ENCODE assay signal across 1 cellular context in the genomic region with DNA sequence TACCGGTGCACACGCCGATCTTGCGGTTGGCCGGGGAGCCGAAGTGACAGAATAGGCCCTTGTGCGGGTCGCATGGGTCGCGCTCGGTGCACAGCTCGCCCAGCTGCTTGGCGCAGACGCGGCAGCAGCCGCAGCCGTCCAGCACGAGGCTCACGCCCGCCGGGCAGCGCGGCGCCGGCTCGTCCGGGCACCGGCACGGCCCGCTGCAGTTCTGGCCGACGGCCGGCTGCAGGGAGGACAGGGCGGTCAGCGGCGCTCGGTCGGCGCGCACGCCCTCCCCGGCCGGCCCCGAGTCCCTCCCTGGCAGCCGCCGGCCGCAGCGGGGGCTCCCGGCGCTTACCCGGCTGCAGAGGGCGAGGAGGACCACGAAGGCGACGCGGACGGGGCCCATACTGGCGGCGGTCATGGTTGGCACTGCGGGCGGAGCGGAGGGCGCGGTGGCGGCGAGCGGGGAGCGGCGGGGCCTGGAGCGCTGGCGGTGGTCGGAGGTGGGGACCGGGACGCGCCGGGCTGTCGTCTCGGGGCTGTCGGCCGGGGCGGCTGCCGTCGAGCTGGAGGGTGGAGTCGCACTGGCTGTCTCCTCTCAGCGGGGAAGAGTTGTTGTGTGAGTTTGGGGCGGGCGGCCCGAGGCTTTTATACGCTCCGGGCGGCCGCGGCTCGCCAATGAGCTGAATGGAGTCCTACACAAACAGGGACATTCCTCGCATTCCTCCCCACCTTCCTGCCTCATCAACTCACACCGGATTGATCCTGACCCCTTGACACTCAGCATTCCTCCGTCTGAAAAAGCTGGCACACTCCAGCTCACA.
TF ChIP-seq lines count a peak whose summit lies in the region.

A gene with protein sequence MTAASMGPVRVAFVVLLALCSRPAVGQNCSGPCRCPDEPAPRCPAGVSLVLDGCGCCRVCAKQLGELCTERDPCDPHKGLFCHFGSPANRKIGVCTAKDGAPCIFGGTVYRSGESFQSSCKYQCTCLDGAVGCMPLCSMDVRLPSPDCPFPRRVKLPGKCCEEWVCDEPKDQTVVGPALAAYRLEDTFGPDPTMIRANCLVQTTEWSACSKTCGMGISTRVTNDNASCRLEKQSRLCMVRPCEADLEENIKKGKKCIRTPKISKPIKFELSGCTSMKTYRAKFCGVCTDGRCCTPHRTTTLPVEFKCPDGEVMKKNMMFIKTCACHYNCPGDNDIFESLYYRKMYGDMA (minus strand): TSS at position 606 of the 809 bp plus-strand sequence. CDS start 200 bp downstream, at position 406.

TF ChIP-seq in HepG2, 621 proteins besides CTCF, POLR2A, EP300 and RAD21 (continued from another document):
- TF ChIP-seq ETV5 (CRISPR knock-in tag; IDR thresholded peaks at IDR 0.05; ENCODE audit: borderline replicate concordance) (peak; percentile 96), ZNF83 (CRISPR knock-in tag; IDR thresholded peaks at IDR 0.05; ENCODE audit: borderline replicate concordance) (0 out of 2 replicates have a peak, but pooled peaks have one; percentile 84), ZNF660 (CRISPR knock-in tag; IDR thresholded peaks at IDR 0.05; ENCODE audit: borderline replicate concordance, low read depth) (no peak), ZFP36 (IDR thresholded peaks at IDR 0.05; ENCODE audit: borderline replicate concordance, low read depth, low read length, partially characterized antibody) (no peak), FOXM1 (CRISPR knock-in tag; IDR thresholded peaks at IDR 0.05) (0 out of 2 replicates have a peak, but pooled peaks have one; percentile 77), HNF4A (CRISPR knock-in tag; IDR thresholded peaks at IDR 0.05) (peak; percentile 82)
- TF ChIP-seq, protein P1, sequence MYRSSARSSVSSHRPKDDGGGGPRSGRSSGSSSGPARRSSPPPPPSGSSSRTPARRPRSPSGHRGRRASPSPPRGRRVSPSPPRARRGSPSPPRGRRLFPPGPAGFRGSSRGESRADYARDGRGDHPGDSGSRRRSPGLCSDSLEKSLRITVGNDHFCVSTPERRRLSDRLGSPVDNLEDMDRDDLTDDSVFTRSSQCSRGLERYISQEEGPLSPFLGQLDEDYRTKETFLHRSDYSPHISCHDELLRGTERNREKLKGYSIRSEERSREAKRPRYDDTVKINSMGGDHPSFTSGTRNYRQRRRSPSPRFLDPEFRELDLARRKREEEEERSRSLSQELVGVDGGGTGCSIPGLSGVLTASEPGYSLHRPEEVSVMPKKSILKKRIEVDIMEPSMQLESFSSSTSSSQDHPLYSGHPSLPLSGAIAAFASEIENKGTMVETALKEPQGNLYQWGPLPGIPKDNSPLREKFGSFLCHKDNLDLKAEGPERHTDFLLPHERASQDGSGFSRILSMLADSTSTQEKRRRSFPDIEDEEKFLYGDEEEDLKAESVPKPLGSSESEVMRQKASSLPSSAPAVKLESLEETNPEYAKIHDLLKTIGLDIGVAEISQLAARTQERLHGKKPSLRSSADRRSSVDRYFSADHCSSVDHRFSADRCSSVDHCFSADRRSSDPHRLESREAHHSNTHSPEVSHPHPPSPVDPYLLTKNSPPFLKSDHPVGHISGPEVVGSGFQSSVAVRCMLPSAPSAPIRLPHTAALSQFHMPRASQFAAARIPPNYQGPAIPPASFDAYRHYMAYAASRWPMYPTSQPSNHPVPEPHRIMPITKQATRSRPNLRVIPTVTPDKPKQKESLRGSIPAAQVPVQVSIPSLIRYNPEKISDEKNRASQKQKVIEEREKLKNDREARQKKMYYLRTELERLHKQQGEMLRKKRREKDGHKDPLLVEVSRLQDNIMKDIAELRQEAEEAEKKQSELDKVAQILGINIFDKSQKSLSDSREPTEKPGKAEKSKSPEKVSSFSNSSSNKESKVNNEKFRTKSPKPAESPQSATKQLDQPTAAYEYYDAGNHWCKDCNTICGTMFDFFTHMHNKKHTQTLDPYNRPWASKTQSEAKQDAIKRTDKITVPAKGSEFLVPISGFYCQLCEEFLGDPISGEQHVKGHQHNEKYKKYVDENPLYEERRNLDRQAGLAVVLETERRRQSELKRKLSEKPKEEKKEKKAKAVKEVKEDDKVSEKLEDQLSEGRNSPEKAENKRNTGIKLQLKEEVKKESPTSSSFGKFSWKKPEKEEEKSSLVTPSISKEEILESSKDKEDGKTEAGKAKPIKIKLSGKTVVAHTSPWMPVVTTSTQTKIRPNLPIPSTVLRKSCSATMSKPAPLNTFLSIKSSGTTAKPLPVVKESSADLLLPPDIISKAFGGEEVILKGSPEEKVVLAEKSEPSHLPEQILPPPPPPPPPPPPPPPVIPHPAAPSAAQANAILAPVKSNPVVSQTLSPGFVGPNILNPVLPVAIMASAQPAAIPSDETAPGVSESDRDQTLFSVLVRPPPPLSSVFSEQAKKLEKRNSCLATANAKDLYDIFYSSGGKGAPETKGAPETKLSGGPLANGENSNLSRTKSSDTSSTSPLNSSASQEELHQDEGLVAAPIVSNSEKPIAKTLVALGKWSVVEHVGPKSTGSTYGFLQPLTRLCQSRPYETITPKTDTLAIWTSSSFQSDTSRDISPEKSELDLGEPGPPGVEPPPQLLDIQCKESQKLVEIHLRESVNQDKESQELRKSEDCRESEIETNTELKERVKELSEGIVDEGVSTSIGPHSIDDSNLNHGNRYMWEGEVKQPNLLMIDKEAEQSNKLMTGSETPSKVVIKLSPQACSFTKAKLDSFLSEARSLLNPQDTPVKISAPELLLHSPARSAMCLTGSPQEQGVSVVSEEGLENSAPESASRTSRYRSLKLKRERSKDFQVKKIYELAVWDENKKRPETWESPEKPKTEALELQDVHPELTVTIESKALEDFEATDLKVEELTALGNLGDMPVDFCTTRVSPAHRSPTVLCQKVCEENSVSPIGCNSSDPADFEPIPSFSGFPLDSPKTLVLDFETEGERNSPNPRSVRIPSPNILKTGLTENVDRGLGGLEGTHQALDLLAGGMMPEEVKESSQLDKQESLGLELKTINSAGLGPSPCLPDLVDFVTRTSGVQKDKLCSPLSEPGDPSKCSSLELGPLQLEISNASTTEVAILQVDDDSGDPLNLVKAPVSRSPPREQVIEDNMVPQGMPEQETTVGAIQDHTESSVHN (CRISPR knock-in tag; IDR thresholded peaks at IDR 0.05), result peak; percentile 57; the same call in 1 of the 2 replicates
- TF ChIP-seq, protein P2, sequence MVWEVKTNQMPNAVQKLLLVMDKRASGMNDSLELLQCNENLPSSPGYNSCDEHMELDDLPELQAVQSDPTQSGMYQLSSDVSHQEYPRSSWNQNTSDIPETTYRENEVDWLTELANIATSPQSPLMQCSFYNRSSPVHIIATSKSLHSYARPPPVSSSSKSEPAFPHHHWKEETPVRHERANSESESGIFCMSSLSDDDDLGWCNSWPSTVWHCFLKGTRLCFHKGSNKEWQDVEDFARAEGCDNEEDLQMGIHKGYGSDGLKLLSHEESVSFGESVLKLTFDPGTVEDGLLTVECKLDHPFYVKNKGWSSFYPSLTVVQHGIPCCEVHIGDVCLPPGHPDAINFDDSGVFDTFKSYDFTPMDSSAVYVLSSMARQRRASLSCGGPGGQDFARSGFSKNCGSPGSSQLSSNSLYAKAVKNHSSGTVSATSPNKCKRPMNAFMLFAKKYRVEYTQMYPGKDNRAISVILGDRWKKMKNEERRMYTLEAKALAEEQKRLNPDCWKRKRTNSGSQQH (CRISPR knock-in tag; IDR thresholded peaks at IDR 0.05; ENCODE audit: low read depth), result peak; percentile 99
